ENCODE assay signal across 22 cellular contexts in the genomic region with DNA sequence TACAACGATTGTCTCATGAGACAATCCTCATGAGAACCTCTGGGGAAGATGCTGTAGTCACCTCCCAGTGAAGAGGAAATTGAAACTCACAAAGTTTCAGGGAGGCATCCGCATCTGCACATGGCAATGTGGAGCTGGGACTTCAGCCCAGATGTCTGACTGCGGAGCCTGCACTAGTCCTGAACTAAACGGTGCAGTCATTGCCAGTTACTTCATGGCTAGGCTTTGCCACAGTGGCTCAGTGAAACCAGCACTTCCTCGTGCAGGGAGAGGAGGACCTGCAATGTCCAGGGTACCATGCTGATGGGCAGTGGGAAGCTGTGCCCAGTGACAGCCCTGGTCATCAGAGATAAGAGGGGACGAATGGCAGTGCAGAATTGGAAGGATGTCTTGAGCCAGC.
"Had no signal": no experiment of that assay in that cellular context is flagged by ENCODE, and none has a peak within 500 bp of the region (broad histone marks: within the 10 kb centered on the region; RNA-seq: fewer than 3 reads in every experiment).

No MANE protein-coding gene starts in this region.

- H3K36me3 ChIP-seq: colonic mucosa, left ventricle myocardium inferior, right atrium auricular region, transverse colon had no signal

- H3K9me3 ChIP-seq: body of pancreas, colonic mucosa, left ventricle myocardium inferior, mucosa of descending colon, right atrium auricular region, transverse colon had no signal

- H3K9me3 Mint-ChIP-seq: natural killer cell had no signal

- H3K4me3 ChIP-seq: body of pancreas, colonic mucosa, left ventricle myocardium inferior, mucosa of descending colon, right atrium auricular region, transverse colon had no signal

- DNase-seq: activated CD4-positive, alpha-beta memory T cell treated with anti-CD3 and anti-CD28 coated beads for 36 hours; activated CD4-positive, CD25-positive, alpha-beta regulatory T cell; activated CD8-positive, alpha-beta memory T cell treated with anti-CD3 and anti-CD28 coated beads, Interleukin-2, amount 10 ng/mL, durations not matched to agents 7 days and 5 days; activated naive CD4-positive, alpha-beta T cell treated with anti-CD3 and anti-CD28 coated beads, Interleukin-2, amount 50 U/mL, for 16 hours; activated T-cell treated with anti-CD3 and anti-CD28 coated beads, Interleukin-2, amount 50 U/mL, for 1 hour; amygdala; body of pancreas; caudate nucleus; colonic mucosa; hippocampal formation; left ventricle myocardium inferior; mucosa of descending colon; natural killer cell; stimulated activated CD4-positive, alpha-beta T cell treated with anti-CD3 and anti-CD28 coated beads, Interleukin-4, amount 100 ng/mL, for 1 hour; stimulated activated naive CD4-positive, alpha-beta T cell treated with Interleukin-2 at 50 U/mL for 16 hours; substantia nigra; T-helper 17 cell; transverse colon had no signal

- ATAC-seq: activated CD8-positive, alpha-beta memory T cell treated with anti-CD3 and anti-CD28 coated beads, Interleukin-2, amount 10 ng/mL, durations not matched to agents 7 days and 5 days; body of pancreas; esophagus mucosa; mucosa of descending colon; natural killer cell; T-helper 17 cell had no signal

- H3K27ac Mint-ChIP-seq: activated CD4-positive, alpha-beta memory T cell treated with anti-CD3 and anti-CD28 coated beads for 36 hours; activated CD8-positive, alpha-beta memory T cell treated with anti-CD3 and anti-CD28 coated beads, Interleukin-2, amount 10 ng/mL, durations not matched to agents 7 days and 5 days; activated T-helper 2 cell treated with anti-CD3 and anti-CD28 coated beads, Interferon-gamma antibody, Interleukin-2, Interleukin-4, amounts not matched to agents 10 μg/mL and 5 μg/mL and 100 μg/mL, durations not matched to agents 14 hours and 24 hours and 36 hours; progenitor cell of endocrine pancreas had no signal

- H3K27me3 Mint-ChIP-seq: progenitor cell of endocrine pancreas, T-helper 17 cell had no signal

- H3K27me3 ChIP-seq: body of pancreas, colonic mucosa, right atrium auricular region, transverse colon had no signal

- H3K4me3 Mint-ChIP-seq: activated CD4-positive, alpha-beta memory T cell treated with anti-CD3 and anti-CD28 coated beads for 36 hours; activated CD8-positive, alpha-beta memory T cell treated with anti-CD3 and anti-CD28 coated beads, Interleukin-2, amount 10 ng/mL, durations not matched to agents 7 days and 5 days; T-helper 17 cell had no signal

- H3K36me3 Mint-ChIP-seq: natural killer cell had no signal

- H3K27ac ChIP-seq: body of pancreas, colonic mucosa, left ventricle myocardium inferior, right atrium auricular region, transverse colon had no signal
